Comparison of ENCODE assay signal across 11 cellular contexts in genomic region chr6:111591901-111592461, GRCh38. TPM values are rescaled to one million over a fixed set of nuclear protein-coding genes. Genes with fewer than 3 reads are reported as not detected.
DNase-seq lines count a peak whose midpoint lies in the region; TF ChIP-seq lines count a peak whose summit lies in the region.
"Had no signal": no experiment of that assay in that cellular context is flagged by ENCODE, and none has a peak within 500 bp of the region (broad histone marks: within the 10 kb centered on the region; RNA-seq: fewer than 3 reads in every experiment).

No MANE protein-coding gene starts in this region.

- no peaks in the 10 kb centered on the region for H3K9me3 Mint-ChIP-seq in activated CD4-positive, alpha-beta memory T cell treated with anti-CD3 and anti-CD28 coated beads for 36 hours
- H3K9me3 Mint-ChIP-seq in progenitor cell of endocrine pancreas (ENCODE audit: low read depth): no peaks in the 10 kb centered on the region
- H3K9me3 Mint-ChIP-seq: naive thymus-derived CD4-positive, alpha-beta T cell had no signal

- H3K27me3 ChIP-seq in skeletal muscle tissue (ENCODE audit: control insufficient read depth in 3 of 3, insufficient read depth in 3 of 3, low read length in 3 of 3): no peaks in the 10 kb centered on the region

- H3K27ac ChIP-seq in VCaP (peak overlapping the region; percentile 52), skeletal muscle tissue (ENCODE audit: low read depth, low read length) (peak overlapping the region; percentile 75)

- H3K36me3 Mint-ChIP-seq in activated CD4-positive, alpha-beta memory T cell treated with anti-CD3 and anti-CD28 coated beads for 36 hours: peaks cover 28% of the 10 kb centered on the region
- H3K36me3 Mint-ChIP-seq in progenitor cell of endocrine pancreas (ENCODE audit: insufficient read depth): peaks cover 11% of the 10 kb centered on the region

- no peak overlapping the region for H3K27ac Mint-ChIP-seq in activated CD4-positive, alpha-beta memory T cell treated with anti-CD3 and anti-CD28 coated beads for 36 hours
- no peak overlapping the region for H3K27ac Mint-ChIP-seq in progenitor cell of endocrine pancreas

- H3K4me1 Mint-ChIP-seq in activated CD4-positive, alpha-beta memory T cell treated with anti-CD3 and anti-CD28 coated beads for 36 hours (ENCODE audit: low read depth): peaks cover 22% of the 10 kb centered on the region
- H3K4me1 Mint-ChIP-seq in progenitor cell of endocrine pancreas (ENCODE audit: low read depth): peaks cover 18% of the 10 kb centered on the region

- peaks cover 39 to 48% (median 40%) of the 10 kb centered on the region in 3 donors for H3K4me1 ChIP-seq in skeletal muscle tissue (ENCODE audit: control insufficient read depth in 3 of 3, insufficient read depth in 3 of 3, low read length in 3 of 3)

- peak overlapping the region in 1 of 2 donors; percentile 34 for H3K4me3 ChIP-seq in foreskin fibroblast (ENCODE audit: low read depth in 1 of 2, low read length in 2 of 2)
- H3K4me3 ChIP-seq in skeletal muscle tissue (ENCODE audit: low read length in 3 of 3): peak overlapping the region in 2 of 3 donors; percentile 31 to 38

- CTCF ChIA-PET in activated CD4-positive, alpha-beta memory T cell treated with anti-CD3 and anti-CD28 coated beads for 36 hours (lab: Charles Lee): no interaction called here

- H3K9ac ChIP-seq in skeletal muscle tissue (ENCODE audit: low read depth in 1 of 3, low read length in 3 of 3): peak overlapping the region in 2 of 3 donors; percentile 34 to 57

- intact Hi-C loops in activated CD4-positive, alpha-beta memory T cell treated with anti-CD3 and anti-CD28 coated beads for 36 hours (cut with micrococcal nuclease): no loop called here

- TF ChIP-seq CTCF in VCaP (conservative IDR thresholded peaks at IDR 0.05) (no peak), foreskin fibroblast (IDR thresholded peaks at IDR 0.05; ENCODE audit: low read depth, low read length) (no peak), progenitor cell of endocrine pancreas (IDR thresholded peaks at IDR 0.05; ENCODE audit: unreplicated experiment) (no peak)

- POLR2A ChIA-PET in activated CD4-positive, alpha-beta memory T cell treated with anti-CD3 and anti-CD28 coated beads for 36 hours (lab: Charles Lee): no interaction called here

- H3K9me3 ChIP-seq in skeletal muscle tissue (ENCODE audit: control insufficient read depth in 3 of 3, low read length in 3 of 3): no peaks in the 10 kb centered on the region

- H3K4me3 Mint-ChIP-seq in activated CD4-positive, alpha-beta memory T cell treated with anti-CD3 and anti-CD28 coated beads for 36 hours: no peak overlapping the region
- no peak overlapping the region for H3K4me3 Mint-ChIP-seq in progenitor cell of endocrine pancreas (ENCODE audit: low read depth)
- H3K4me3 Mint-ChIP-seq: naive thymus-derived CD4-positive, alpha-beta T cell had no signal

- H3K27me3 Mint-ChIP-seq in activated CD4-positive, alpha-beta memory T cell treated with anti-CD3 and anti-CD28 coated beads for 36 hours: no peaks in the 10 kb centered on the region
- no peaks in the 10 kb centered on the region for H3K27me3 Mint-ChIP-seq in progenitor cell of endocrine pancreas
- H3K27me3 Mint-ChIP-seq: naive thymus-derived CD4-positive, alpha-beta T cell had no signal

- no peaks in the 10 kb centered on the region for H3K36me3 ChIP-seq in skeletal muscle tissue (ENCODE audit: control insufficient read depth in 3 of 3, insufficient read depth in 3 of 3, low read length in 3 of 3)

- DNase-seq in DMS79 (lab: John Stamatoyannopoulos, UW): peak; percentile 38
- peak; percentile 71 to 86 for DNase-seq in foreskin fibroblast
- no peak for DNase-seq in activated CD4-positive, alpha-beta memory T cell treated with anti-CD3 and anti-CD28 coated beads for 36 hours
- DNase-seq in H4 (ENCODE audit: low spot score): no peak
- DNase-seq in progenitor cell of endocrine pancreas (ENCODE audit: low spot score, unreplicated experiment): no peak
- DNase-seq in stimulated activated naive CD4-positive, alpha-beta T cell (lab: John Stamatoyannopoulos, UW): no peak
- DNase-seq: activated gamma-delta T cell; naive thymus-derived CD4-positive, alpha-beta T cell; NCI-H748 treated with DMSO at 0.1 percent for 48 hours had no signal

RNA-seq across cellular contexts. Expression of gene TRAF3IP2, which starts 13.7 kb away (rescaled TPM):
- total RNA-seq in skeletal muscle tissue (5.7 TPM), progenitor cell of endocrine pancreas (23.4 and 24.9 TPM in 2 replicates)
- 10 to 100 TPM; 42.0 to 43.2 TPM for total RNA-seq in activated CD4-positive, alpha-beta memory T cell treated with anti-CD3 and anti-CD28 coated beads for 36 hours
- 22.8 and 23.7 TPM in 2 replicates for total RNA-seq in H4 (2014; rRNA removed; shearing (Covaris generic))

Comparison
In these comparisons a context has a peak if more than half of its experiments do, and no peak if none do; other contexts are left out.
1. DNase-seq: peak in DMS79 (single experiment) and foreskin fibroblast (2 of 2); none in activated CD4-positive, alpha-beta memory T cell treated with anti-CD3 and anti-CD28 coated beads for 36 hours (single experiment), H4 (single experiment), progenitor cell of endocrine pancreas (single experiment) and stimulated activated naive CD4-positive, alpha-beta T cell (0 of 6).